30 cellular contexts compared by ENCODE assay signal in genomic region chr15:82545002-82545401, GRCh38.
"Had no signal": no experiment of that assay in that cellular context is flagged by ENCODE, and none has a peak within 500 bp of the region (broad histone marks: within the 10 kb centered on the region; RNA-seq: fewer than 3 reads in every experiment).

No MANE protein-coding gene starts in this region.

- H3K4me3 Mint-ChIP-seq: activated B cell treated with CpG ODN at 0.5 μM for 24 hours; activated CD4-positive, alpha-beta memory T cell treated with anti-CD3 and anti-CD28 coated beads, Interleukin-2, amount 10 ng/mL, durations not matched to agents 7 days and 5 days; activated CD4-positive, alpha-beta T cell treated with anti-CD3 and anti-CD28 coated beads, Interleukin-2, amount 10 ng/mL, durations not matched to agents 24 days and 14 days; activated CD8-positive, alpha-beta T cell treated with anti-CD3 and anti-CD28 coated beads, Interleukin-2, amount 10 ng/mL, durations not matched to agents 7 days and 5 days; activated naive CD4-positive, alpha-beta T cell treated with anti-CD3 and anti-CD28 coated beads, Interleukin-2, amount 10 ng/mL, durations not matched to agents 7 days and 5 days; activated naive CD4-positive, alpha-beta T cell treated with anti-CD3 and anti-CD28 coated beads, Interleukin-2, amount 50 U/mL, for 24 hours; activated naive CD8-positive, alpha-beta T cell; activated naive CD8-positive, alpha-beta T cell treated with anti-CD3 and anti-CD28 coated beads, Interleukin-2, amount 10 ng/mL, durations not matched to agents 7 days and 5 days; activated naive CD8-positive, alpha-beta T cell treated with anti-CD3 and anti-CD28 coated beads, Interleukin-2, amount 50 U/mL, for 24 hours; activated T-cell treated with anti-CD3 and anti-CD28 coated beads, Interleukin-2, amount 50 U/mL, for 4 hours; T-helper 1 cell treated with Interleukin-12 subunit alpha and Interleukin-12 subunit beta and Interleukin-4 antibody, amounts not matched to agents 30 μg/mL and 1 μg/mL, for 36 hours; T-helper 2 cell treated with Interferon-gamma antibody and Interleukin-4, amounts not matched to agents 5 μg/mL and 100 μg/mL, for 36 hours had no signal

- H3K9me3 Mint-ChIP-seq: activated B cell treated with CpG ODN at 0.5 μM for 24 hours; activated CD4-positive, alpha-beta memory T cell treated with anti-CD3 and anti-CD28 coated beads, Interleukin-2, amount 10 ng/mL, durations not matched to agents 7 days and 5 days; activated CD4-positive, alpha-beta T cell treated with anti-CD3 and anti-CD28 coated beads, Interleukin-2, amount 10 ng/mL, durations not matched to agents 24 days and 14 days; activated naive CD4-positive, alpha-beta T cell treated with anti-CD3 and anti-CD28 coated beads, Interleukin-2, amount 10 ng/mL, durations not matched to agents 7 days and 5 days; activated naive CD4-positive, alpha-beta T cell treated with anti-CD3 and anti-CD28 coated beads, Interleukin-2, amount 50 U/mL, for 24 hours; activated naive CD8-positive, alpha-beta T cell treated with anti-CD3 and anti-CD28 coated beads, Interleukin-2, amount 10 ng/mL, durations not matched to agents 7 days and 5 days; activated naive CD8-positive, alpha-beta T cell treated with anti-CD3 and anti-CD28 coated beads, Interleukin-2, amount 50 U/mL, for 24 hours; activated T-cell treated with anti-CD3 and anti-CD28 coated beads, Interleukin-2, amount 50 U/mL, for 4 hours; activated T-helper 2 cell treated with anti-CD3 and anti-CD28 coated beads, Interferon-gamma antibody, Interleukin-2, Interleukin-4, amounts not matched to agents 10 μg/mL and 5 μg/mL and 100 μg/mL, durations not matched to agents 14 hours and 24 hours and 36 hours; T-helper 1 cell treated with Interleukin-12 subunit alpha and Interleukin-12 subunit beta and Interleukin-4 antibody, amounts not matched to agents 30 μg/mL and 1 μg/mL, for 36 hours; T-helper 2 cell treated with Interferon-gamma antibody and Interleukin-4, amounts not matched to agents 5 μg/mL and 100 μg/mL, for 36 hours had no signal

- H3K27ac Mint-ChIP-seq: activated B cell treated with CpG ODN at 0.5 μM for 24 hours; activated CD4-positive, alpha-beta memory T cell treated with anti-CD3 and anti-CD28 coated beads, Interleukin-2, amount 10 ng/mL, durations not matched to agents 7 days and 5 days; activated CD4-positive, alpha-beta T cell treated with anti-CD3 and anti-CD28 coated beads, Interleukin-2, amount 10 ng/mL, durations not matched to agents 24 days and 14 days; activated CD8-positive, alpha-beta T cell treated with anti-CD3 and anti-CD28 coated beads, Interleukin-2, amount 10 ng/mL, durations not matched to agents 7 days and 5 days; activated naive CD4-positive, alpha-beta T cell treated with anti-CD3 and anti-CD28 coated beads, Interleukin-2, amount 10 ng/mL, durations not matched to agents 7 days and 5 days; activated naive CD4-positive, alpha-beta T cell treated with anti-CD3 and anti-CD28 coated beads, Interleukin-2, amount 50 U/mL, for 24 hours; activated naive CD8-positive, alpha-beta T cell; activated naive CD8-positive, alpha-beta T cell treated with anti-CD3 and anti-CD28 coated beads, Interleukin-2, amount 10 ng/mL, durations not matched to agents 7 days and 5 days; activated naive CD8-positive, alpha-beta T cell treated with anti-CD3 and anti-CD28 coated beads, Interleukin-2, amount 50 U/mL, for 24 hours; activated T-helper 2 cell treated with anti-CD3 and anti-CD28 coated beads, Interferon-gamma antibody, Interleukin-2, Interleukin-4, amounts not matched to agents 10 μg/mL and 5 μg/mL and 100 μg/mL, durations not matched to agents 14 hours and 24 hours and 36 hours; T-helper 1 cell treated with Interleukin-12 subunit alpha and Interleukin-12 subunit beta and Interleukin-4 antibody, amounts not matched to agents 30 μg/mL and 1 μg/mL, for 36 hours; T-helper 2 cell treated with Interferon-gamma antibody and Interleukin-4, amounts not matched to agents 5 μg/mL and 100 μg/mL, for 36 hours had no signal

- H3K36me3 Mint-ChIP-seq: activated naive CD4-positive, alpha-beta T cell treated with anti-CD3 and anti-CD28 coated beads, Interleukin-2, amount 10 ng/mL, durations not matched to agents 7 days and 5 days; activated naive CD4-positive, alpha-beta T cell treated with anti-CD3 and anti-CD28 coated beads, Interleukin-2, amount 50 U/mL, for 24 hours; activated naive CD8-positive, alpha-beta T cell; activated naive CD8-positive, alpha-beta T cell treated with anti-CD3 and anti-CD28 coated beads, Interleukin-2, amount 10 ng/mL, durations not matched to agents 7 days and 5 days had no signal

- DNase-seq: activated B cell treated with CpG ODN at 0.5 μM for 24 hours; activated CD4-positive, alpha-beta memory T cell treated with anti-CD3 and anti-CD28 coated beads, Interleukin-2, amount 10 ng/mL, durations not matched to agents 7 days and 5 days; activated CD4-positive, alpha-beta T cell treated with anti-CD3 and anti-CD28 coated beads for 4 hours; activated CD4-positive, alpha-beta T cell treated with anti-CD3 and anti-CD28 coated beads, Interleukin-2, amount 10 ng/mL, durations not matched to agents 24 days and 14 days; activated CD4-positive, alpha-beta T cell treated with anti-CD3 and anti-CD28 coated beads, Interleukin-2, amount 50 U/mL, for 1 hour; activated CD4-positive, alpha-beta T cell treated with anti-CD3 and anti-CD28 coated beads, Interleukin-2, amount 50 U/mL, for 4 hours; activated CD4-positive, CD25-positive, alpha-beta regulatory T cell treated with anti-CD3 and anti-CD28 coated beads, Interleukin-2, amount 50 U/mL, for 72 hours; activated CD8-positive, alpha-beta memory T cell treated with anti-CD3 and anti-CD28 coated beads, Interleukin-2, amount 50 U/mL, for 4 hours; activated CD8-positive, alpha-beta T cell treated with anti-CD3 and anti-CD28 coated beads, Interleukin-2, amount 10 ng/mL, durations not matched to agents 7 days and 5 days; activated effector memory CD4-positive, alpha-beta T cell treated with Interleukin-2 at 50 U/mL for 16 hours; activated gamma-delta T cell; activated naive CD4-positive, alpha-beta T cell treated with anti-CD3 and anti-CD28 coated beads, Interleukin-2, amount 10 ng/mL, durations not matched to agents 7 days and 5 days; activated naive CD4-positive, alpha-beta T cell treated with Interleukin-2 at 50 U/mL for 16 hours; activated naive CD8-positive, alpha-beta T cell treated with anti-CD3 and anti-CD28 coated beads, Interleukin-2, amount 10 ng/mL, durations not matched to agents 7 days and 5 days; activated naive CD8-positive, alpha-beta T cell treated with anti-CD3 and anti-CD28 coated beads, Interleukin-2, amount 50 U/mL, for 24 hours; activated T-cell treated with anti-CD3 and anti-CD28 coated beads for 4 hours; activated T-cell treated with anti-CD3 and anti-CD28 coated beads, Interleukin-2, amount 50 U/mL, for 1 hour; activated T-cell treated with anti-CD3 and anti-CD28 coated beads, Interleukin-2, amount 50 U/mL, for 4 hours; aorta; body of pancreas; brain microvascular endothelial cell; central memory CD4-positive, alpha-beta T cell; T-helper 1 cell; T-helper 2 cell; T-helper 9 cell had no signal

- H3K27me3 Mint-ChIP-seq: activated naive CD4-positive, alpha-beta T cell treated with anti-CD3 and anti-CD28 coated beads, Interleukin-2, amount 50 U/mL, for 24 hours; activated naive CD8-positive, alpha-beta T cell; activated naive CD8-positive, alpha-beta T cell treated with anti-CD3 and anti-CD28 coated beads, Interleukin-2, amount 10 ng/mL, durations not matched to agents 7 days and 5 days had no signal
